Comparison of ENCODE assay signal across 8 cellular contexts in the genomic region with DNA sequence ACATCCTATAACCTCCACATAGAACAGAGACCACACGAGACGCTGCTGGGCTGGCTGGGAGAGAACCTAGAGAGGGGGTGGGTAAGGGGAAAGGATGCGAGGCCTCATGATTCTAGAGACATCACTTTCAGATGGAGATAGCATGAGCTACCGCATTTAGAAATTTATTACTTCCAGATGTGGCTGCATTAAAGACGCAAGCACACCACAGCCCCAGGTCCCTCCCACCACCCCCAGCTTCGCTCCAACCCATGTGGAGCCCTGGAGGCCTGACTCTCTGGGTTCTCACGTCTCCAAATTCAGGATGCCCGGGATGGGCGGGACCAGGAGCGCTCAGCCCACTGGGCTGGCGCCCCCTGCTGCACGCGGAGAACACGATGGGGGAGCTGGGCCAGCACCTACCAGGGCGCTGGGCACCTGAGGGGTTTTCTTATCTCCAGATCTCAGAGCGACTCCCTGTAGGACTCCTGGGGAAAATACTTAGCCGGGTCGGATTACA. TPM values are rescaled to one million over a fixed set of nuclear protein-coding genes. Genes with fewer than 3 reads are reported as not detected.
DNase-seq lines count a peak whose midpoint lies in the region; ATAC-seq and TF ChIP-seq lines count a peak whose summit lies in the region.

No MANE protein-coding gene starts in this region.

- peak overlapping the region in 1 of 10 donors; percentile 36 for H3K4me3 ChIP-seq in heart right ventricle
- H3K4me3 ChIP-seq in skeletal muscle tissue (ENCODE audit: low read length in 3 of 3), result no peak overlapping the region

- no peak overlapping the region for H3K9ac ChIP-seq in skeletal muscle tissue (ENCODE audit: low read depth in 1 of 3, low read length in 3 of 3)

- H3K36me3 ChIP-seq in heart right ventricle, result peaks cover 3 to 46% (median 16%) of the 10 kb centered on the region in 9 donors
- H3K36me3 ChIP-seq in skeletal muscle tissue (ENCODE audit: control insufficient read depth in 3 of 3, insufficient read depth in 3 of 3, low read length in 3 of 3), result peaks cover 21 to 34% (median 27%) of the 10 kb centered on the region in 3 donors

- H3K4me1 ChIP-seq in heart right ventricle, result peaks cover 12 to 31% (median 20%) of the 10 kb centered on the region in 9 donors
- peaks cover 16 to 18% (median 18%) of the 10 kb centered on the region in 3 donors for H3K4me1 ChIP-seq in skeletal muscle tissue (ENCODE audit: control insufficient read depth in 3 of 3, insufficient read depth in 3 of 3, low read length in 3 of 3)

- TF ChIP-seq CTCF in GM10266 (IDR thresholded peaks at IDR 0.05; ENCODE audit: control insufficient read depth, insufficient read depth, low read depth, missing control alignments) (peak; percentile 20), VCaP (conservative IDR thresholded peaks at IDR 0.05) (peak; percentile 61), heart right ventricle (IDR thresholded peaks at IDR 0.05) (peak in 8 of 9 donors; percentile 22 to 68 (median 48))

- no peaks in the 10 kb centered on the region for H3K9me3 ChIP-seq in heart right ventricle
- no peaks in the 10 kb centered on the region for H3K9me3 ChIP-seq in skeletal muscle tissue (ENCODE audit: control insufficient read depth in 3 of 3, low read length in 3 of 3)

- WGBS in heart right ventricle, 2 donors, result 51 to 53% methylated on average over 18 of the region's 18 CpGs

- ATAC-seq in heart right ventricle (peak; percentile 61 to 80 (median 72)), HG02981 (IDR thresholded peaks at IDR 0.05; ENCODE audit: unreplicated experiment) (no peak), HG03565 (IDR thresholded peaks at IDR 0.05; ENCODE audit: unreplicated experiment) (no peak), GM19455 (IDR thresholded peaks at IDR 0.05; ENCODE audit: unreplicated experiment) (no peak)

- H3K27ac ChIP-seq in VCaP, result no peak overlapping the region
- peak overlapping the region; percentile 59 to 86 (median 84) for H3K27ac ChIP-seq in heart right ventricle
- peak overlapping the region; percentile 66 for H3K27ac ChIP-seq in skeletal muscle tissue (ENCODE audit: low read depth, low read length)

- intact Hi-C loops in heart right ventricle (cut with DNase I), result loop anchor here in 4 of 10 donors (2.0 to 10.0 kb wide), 3 partner anchors 48 to 755 kb away; a partner anchor contains a TSS

- H3K27me3 ChIP-seq in heart right ventricle (no peaks in the 10 kb centered on the region), skeletal muscle tissue (ENCODE audit: control insufficient read depth in 3 of 3, insufficient read depth in 3 of 3, low read length in 3 of 3) (no peaks in the 10 kb centered on the region)

- DNase-seq in GM10266 (ENCODE audit: extremely low spot score) (no peak), heart right ventricle (peak; percentile 50 to 77), NCI-H1092 treated with DMSO at 0.1 percent for 48 hours (lab: John Stamatoyannopoulos, UW) (no peak)

RNA-seq across cellular contexts. Expression of a gene that starts 13.6 kb away (rescaled TPM):
- total RNA-seq in heart right ventricle, result 100 to 1,000 TPM in 4 of 10 donors, 10 to 100 TPM in 6; 63.2 to 138 (median 96.7) TPM
- 100 to 1,000 TPM; 139 to 186 TPM for polyA plus RNA-seq in heart right ventricle
- total RNA-seq in skeletal muscle tissue, result 53.2 TPM

RNA-seq across cellular contexts. Expression of a gene that starts 13.7 kb away (rescaled TPM):
- total RNA-seq in heart right ventricle (10 to 100 TPM in 8 of 10 donors, 1 to 10 TPM in 2; 9.0 to 17.7 (median 12.1) TPM), skeletal muscle tissue (11.0 TPM)
- polyA plus RNA-seq in heart right ventricle, result 10 to 100 TPM in 1 of 2 donors, 1 to 10 TPM in 1; 9.1 to 24.3 TPM

RNA-seq across cellular contexts. Expression of a gene that starts 48.3 kb away (rescaled TPM):
- total RNA-seq in heart right ventricle, result 10 to 100 TPM; 28.8 to 84.4 (median 48.3) TPM
- polyA plus RNA-seq in heart right ventricle, result 10 to 100 TPM; 18.8 to 22.8 TPM
- total RNA-seq in skeletal muscle tissue, result 11.5 TPM

Comparison
In these comparisons a context has a peak if more than half of its experiments do, and no peak if none do; other contexts are left out.
1. DNase-seq: peak in heart right ventricle (2 of 2); none in GM10266 (single experiment) and NCI-H1092 treated with DMSO at 0.1 percent for 48 hours (single experiment).
2. ATAC-seq: peak in heart right ventricle (8 of 8); none in HG02981 (single experiment), HG03565 (single experiment) and GM19455 (single experiment).
3. Peak in every context shown above with its lines, with median percentiles within 50 percentile points of each other: CTCF ChIP-seq.